Comparison of ENCODE assay signal across 2 cellular contexts in the genomic region with DNA sequence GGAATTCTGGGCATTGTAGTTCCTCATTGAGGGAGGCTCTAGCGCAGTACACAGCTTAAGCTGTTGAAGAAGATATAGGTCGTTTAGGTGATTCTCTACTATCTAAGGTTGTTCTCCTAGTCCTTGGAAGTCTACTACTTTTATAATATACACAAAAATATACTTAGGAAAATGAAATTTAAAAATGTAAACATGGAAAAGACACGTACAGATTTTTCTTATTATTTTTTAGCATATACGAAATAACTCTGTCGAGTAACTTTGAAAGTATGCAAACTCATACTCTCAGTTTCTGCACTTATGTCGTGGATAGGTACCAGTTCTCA.
TF ChIP-seq lines count a peak whose summit lies in the region.

No MANE protein-coding gene starts in this region.

TF ChIP-seq in SK-N-SH, 30 proteins besides CTCF, POLR2A, EP300 and RAD21 (continued from another document):
- TF ChIP-seq, protein P1, sequence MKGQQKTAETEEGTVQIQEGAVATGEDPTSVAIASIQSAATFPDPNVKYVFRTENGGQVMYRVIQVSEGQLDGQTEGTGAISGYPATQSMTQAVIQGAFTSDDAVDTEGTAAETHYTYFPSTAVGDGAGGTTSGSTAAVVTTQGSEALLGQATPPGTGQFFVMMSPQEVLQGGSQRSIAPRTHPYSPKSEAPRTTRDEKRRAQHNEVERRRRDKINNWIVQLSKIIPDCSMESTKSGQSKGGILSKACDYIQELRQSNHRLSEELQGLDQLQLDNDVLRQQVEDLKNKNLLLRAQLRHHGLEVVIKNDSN (IDR thresholded peaks at IDR 0.05; ENCODE audit: borderline replicate concordance, low read depth): no peak

TF ChIP-seq in SK-N-SH treated with all-trans-retinoic acid at 6 μM for 48 hours, 23 proteins besides CTCF, POLR2A, EP300 and RAD21 (continued from another document):
- TF ChIP-seq, protein P2, sequence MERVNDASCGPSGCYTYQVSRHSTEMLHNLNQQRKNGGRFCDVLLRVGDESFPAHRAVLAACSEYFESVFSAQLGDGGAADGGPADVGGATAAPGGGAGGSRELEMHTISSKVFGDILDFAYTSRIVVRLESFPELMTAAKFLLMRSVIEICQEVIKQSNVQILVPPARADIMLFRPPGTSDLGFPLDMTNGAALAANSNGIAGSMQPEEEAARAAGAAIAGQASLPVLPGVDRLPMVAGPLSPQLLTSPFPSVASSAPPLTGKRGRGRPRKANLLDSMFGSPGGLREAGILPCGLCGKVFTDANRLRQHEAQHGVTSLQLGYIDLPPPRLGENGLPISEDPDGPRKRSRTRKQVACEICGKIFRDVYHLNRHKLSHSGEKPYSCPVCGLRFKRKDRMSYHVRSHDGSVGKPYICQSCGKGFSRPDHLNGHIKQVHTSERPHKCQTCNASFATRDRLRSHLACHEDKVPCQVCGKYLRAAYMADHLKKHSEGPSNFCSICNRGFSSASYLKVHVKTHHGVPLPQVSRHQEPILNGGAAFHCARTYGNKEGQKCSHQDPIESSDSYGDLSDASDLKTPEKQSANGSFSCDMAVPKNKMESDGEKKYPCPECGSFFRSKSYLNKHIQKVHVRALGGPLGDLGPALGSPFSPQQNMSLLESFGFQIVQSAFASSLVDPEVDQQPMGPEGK (CRISPR knock-in tag; IDR thresholded peaks at IDR 0.05; ENCODE audit: borderline replicate concordance): no peak
- TF ChIP-seq ZC3H10 (CRISPR knock-in tag; IDR thresholded peaks at IDR 0.05) (no peak), ZNF70 (CRISPR knock-in tag; IDR thresholded peaks at IDR 0.05) (no peak), GLIS3 (CRISPR knock-in tag; IDR thresholded peaks at IDR 0.05) (no peak), SNAI2 (CRISPR knock-in tag; IDR thresholded peaks at IDR 0.05) (no peak), TCF4 (CRISPR knock-in tag; IDR thresholded peaks at IDR 0.05; ENCODE audit: borderline replicate concordance) (no peak)
TF ChIP-seq in SK-N-SH treated with all-trans-retinoic acid at 6 μM for 48 hours: peak in this region for 0.
